ENCODE assay signal across 26 cellular contexts in the genomic region with DNA sequence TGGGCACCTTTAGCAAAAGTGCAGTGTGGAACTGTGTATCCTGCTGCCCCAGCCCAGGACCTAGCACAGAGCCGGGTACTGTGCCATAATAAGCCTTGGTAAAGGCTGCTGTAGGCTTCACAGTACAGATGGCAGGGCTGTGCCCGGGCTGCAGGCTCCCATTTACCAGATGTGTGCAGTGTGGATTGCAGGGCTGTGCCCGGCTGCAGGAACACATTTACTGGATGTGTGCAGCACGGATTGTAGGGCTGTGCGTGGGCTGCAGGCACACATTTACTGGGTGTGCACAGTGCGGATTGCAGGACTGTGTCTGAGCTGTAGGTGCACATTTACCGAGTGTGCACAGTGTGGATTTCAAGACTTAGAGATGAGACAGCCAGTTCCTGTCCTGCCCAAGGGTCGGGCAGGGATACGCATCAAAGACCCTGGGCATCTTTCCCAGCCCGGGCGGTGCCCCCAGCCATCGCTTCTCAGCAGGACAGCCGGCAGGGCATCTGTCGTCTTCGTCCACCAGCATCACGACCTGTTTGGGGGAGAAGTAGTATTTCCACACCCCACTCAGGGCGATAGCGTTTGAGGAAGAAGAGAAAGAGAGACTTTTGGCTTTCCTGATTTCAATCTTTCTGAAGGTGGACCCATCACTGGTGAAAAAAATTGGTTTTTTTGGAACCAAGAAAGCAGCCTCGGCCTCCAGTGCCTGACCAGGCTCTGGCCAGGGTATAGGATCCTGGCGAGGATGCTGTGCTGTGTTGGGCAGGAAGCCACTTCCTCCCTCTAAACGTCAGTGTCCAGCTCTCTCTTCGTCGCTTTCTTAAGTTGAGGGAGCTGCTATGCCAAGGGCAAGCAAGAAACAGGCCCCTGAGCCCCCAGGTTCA.
DNase-seq lines count a peak whose midpoint lies in the region; ATAC-seq, FAIRE-seq and TF ChIP-seq lines count a peak whose summit lies in the region.
"Had no signal": no experiment of that assay in that cellular context is flagged by ENCODE, and none has a peak within 500 bp of the region (broad histone marks: within the 10 kb centered on the region; RNA-seq: fewer than 3 reads in every experiment).

No MANE protein-coding gene starts in this region.

- WGBS in right lobe of liver (ENCODE audit: insufficient coverage, low coverage, low lambda C conversion rate, missing lambda C conversion rate): 64% methylated on average over 5 of the region's 23 CpGs
- 96% methylated on average over 20 of the region's 23 CpGs for WGBS in HepG2 (ENCODE audit: low lambda C conversion rate)
- WGBS in mesenchymal stem cell: 90% methylated on average over 23 of the region's 23 CpGs

- H3K4ac ChIP-seq in mesenchymal stem cell (ENCODE audit: low read depth in 1 of 2, low read length in 2 of 2): no peak overlapping the region

- intact Hi-C loops in right lobe of liver (cut with DNase I) (no loop called here), HepG2 (cut with micrococcal nuclease; ENCODE audit: unreplicated experiment) (no loop called here), uterus (cut with DNase I; ENCODE audit: low total_unique reads) (no loop called here)
- intact Hi-C loops in activated CD4-positive, alpha-beta memory T cell treated with anti-CD3 and anti-CD28 coated beads for 36 hours (cut with micrococcal nuclease): no loop called here

- H2AFZ ChIP-seq in HepG2 (ENCODE audit: low read length) (no peak overlapping the region), mesenchymal stem cell (ENCODE audit: low read depth, low read length) (no peak overlapping the region)

- H3K18ac ChIP-seq in mesenchymal stem cell (ENCODE audit: low read depth in 1 of 2, low read length in 2 of 2): no peak overlapping the region

- CTCF ChIA-PET in HepG2 (lab: Yijun Ruan, JAX; ENCODE audit: low intra/inter-chr PET ratio, low total read pairs) (no interaction called here), RWPE1 (lab: Yijun Ruan, JAX) (no interaction called here)
- CTCF ChIA-PET in activated CD4-positive, alpha-beta memory T cell treated with anti-CD3 and anti-CD28 coated beads for 36 hours (lab: Charles Lee): no interaction called here

- no peak overlapping the region for H3K4me3 Mint-ChIP-seq in activated CD4-positive, alpha-beta memory T cell treated with anti-CD3 and anti-CD28 coated beads for 36 hours
- H3K4me3 Mint-ChIP-seq: activated CD4-positive, alpha-beta T cell treated with anti-CD3 and anti-CD28 coated beads for 36 hours; activated CD8-positive, alpha-beta memory T cell treated with anti-CD3 and anti-CD28 coated beads, Interleukin-2, amount 10 ng/mL, durations not matched to agents 7 days and 5 days; activated naive CD8-positive, alpha-beta T cell treated with anti-CD3 and anti-CD28 coated beads, Interleukin-2, amount 10 ng/mL, durations not matched to agents 7 days and 5 days; activated T-helper 17 cell treated with anti-CD3 and anti-CD28 coated beads, Interleukin-2, amount 50 U/mL, for 72 hours; CD4-positive, CD25-positive, alpha-beta regulatory T cell; naive thymus-derived CD8-positive, alpha-beta T cell had no signal

- no peak for TF ChIP-seq RAD21 in HepG2 (CRISPR knock-in tag; IDR thresholded peaks at IDR 0.05)

- H3K4me2 ChIP-seq in HepG2 (ENCODE audit: low read depth, low read length) (no peak overlapping the region), mesenchymal stem cell (ENCODE audit: low read length, poor library complexity, severe bottlenecking) (no peak overlapping the region)

- FAIRE-seq in HepG2 (lab: Jason Lieb, UNC): no peak
- FAIRE-seq: H54, RCC 7860 had no signal

- no peak for TF ChIP-seq CTCF in right lobe of liver (IDR thresholded peaks at IDR 0.05)
- no peak for TF ChIP-seq CTCF in HepG2 (CRISPR knock-in tag; IDR thresholded peaks at IDR 0.05)
- no peak for TF ChIP-seq CTCF in RWPE1 (conservative IDR thresholded peaks at IDR 0.05; ENCODE audit: low read depth)
- no peak for TF ChIP-seq CTCF in uterus (IDR thresholded peaks at IDR 0.05)

- H3K4me1 ChIP-seq in right lobe of liver (no peaks in the 10 kb centered on the region), HepG2 (ENCODE audit: insufficient read depth, low read length) (no peaks in the 10 kb centered on the region), mesenchymal stem cell (ENCODE audit: control insufficient read depth, insufficient read depth, low read depth, low read length) (peaks cover 9% of the 10 kb centered on the region), uterus (peaks cover 0 to 3% of the 10 kb centered on the region in 2 donors)
- H3K4me1 ChIP-seq: body of pancreas, suprapubic skin had no signal

- BruUV-seq in HepG2 (replicated peaks; lab: Mats Ljungman, UMichigan): no TSS peak

- no peak for TF ChIP-seq POLR2A in right lobe of liver (IDR thresholded peaks at IDR 0.05)
- TF ChIP-seq POLR2A in HepG2 (IDR thresholded peaks at IDR 0.05; ENCODE audit: insufficient read depth in 1 of 2, low read depth in 2 of 2, low read length in 2 of 2): no peak
- TF ChIP-seq POLR2A in uterus (IDR thresholded peaks at IDR 0.05): no peak

- peak overlapping the region in 1 of 2 experiments; percentile 34 for H3K23ac ChIP-seq in mesenchymal stem cell (ENCODE audit: low read length in 2 of 2)

- no peak overlapping the region for H2BK12ac ChIP-seq in mesenchymal stem cell (ENCODE audit: low read length in 2 of 2)

- H3K27ac Mint-ChIP-seq in activated CD4-positive, alpha-beta memory T cell treated with anti-CD3 and anti-CD28 coated beads for 36 hours: no peak overlapping the region
- H3K27ac Mint-ChIP-seq: activated CD4-positive, alpha-beta T cell treated with anti-CD3 and anti-CD28 coated beads for 36 hours; activated CD8-positive, alpha-beta memory T cell treated with anti-CD3 and anti-CD28 coated beads, Interleukin-2, amount 10 ng/mL, durations not matched to agents 7 days and 5 days; activated naive CD8-positive, alpha-beta T cell treated with anti-CD3 and anti-CD28 coated beads, Interleukin-2, amount 10 ng/mL, durations not matched to agents 7 days and 5 days; activated T-helper 17 cell treated with anti-CD3 and anti-CD28 coated beads, Interleukin-2, amount 50 U/mL, for 72 hours; CD4-positive, CD25-positive, alpha-beta regulatory T cell; progenitor cell of endocrine pancreas had no signal

- H3K79me1 ChIP-seq in mesenchymal stem cell (replicated peaks; ENCODE audit: low read length, poor library complexity, severe bottlenecking): peaks cover 59% of the 10 kb centered on the region

- H3K36me3 ChIP-seq in right lobe of liver (no peaks in the 10 kb centered on the region), HepG2 (replicated peaks in 1 of 2; ENCODE audit: control insufficient read depth in 1 of 2, insufficient read depth in 2 of 2, low read length in 2 of 2) (peaks cover 2% of the 10 kb centered on the region in 2 experiments; a peak in 1 of 5 replicates), mesenchymal stem cell (ENCODE audit: control insufficient read depth in 1 of 2, insufficient read depth in 2 of 2, low read depth in 1 of 2, low read length in 2 of 2) (peaks cover 0 to 15% of the 10 kb centered on the region in 2 experiments), uterus (no peaks in the 10 kb centered on the region)
- H3K36me3 ChIP-seq: suprapubic skin had no signal

- in situ Hi-C loops in HepG2 (cut with HindIII; ENCODE audit: extremely low pct_ligation_motif_present, low pct_unique_long_range_greater_than_20kb): no loop called here

- H4K8ac ChIP-seq in mesenchymal stem cell (ENCODE audit: low read length): peak overlapping the region; percentile 57

- no peaks in the 10 kb centered on the region for H3K9me3 ChIP-seq in right lobe of liver
- H3K9me3 ChIP-seq in HepG2 (ENCODE audit: low read length): no peaks in the 10 kb centered on the region
- H3K9me3 ChIP-seq in mesenchymal stem cell (ENCODE audit: control insufficient read depth, low read length): no peaks in the 10 kb centered on the region
- no peaks in the 10 kb centered on the region for H3K9me3 ChIP-seq in uterus
- H3K9me3 ChIP-seq: body of pancreas, suprapubic skin had no signal

- no peaks in the 10 kb centered on the region for H3K9me3 Mint-ChIP-seq in activated CD4-positive, alpha-beta memory T cell treated with anti-CD3 and anti-CD28 coated beads for 36 hours
- H3K9me3 Mint-ChIP-seq: activated naive CD8-positive, alpha-beta T cell treated with anti-CD3 and anti-CD28 coated beads, Interleukin-2, amount 10 ng/mL, durations not matched to agents 7 days and 5 days; activated T-helper 17 cell treated with anti-CD3 and anti-CD28 coated beads, Interleukin-2, amount 50 U/mL, for 72 hours; CD4-positive, CD25-positive, alpha-beta regulatory T cell; naive thymus-derived CD8-positive, alpha-beta T cell had no signal

- H3K4me1 Mint-ChIP-seq in activated CD4-positive, alpha-beta memory T cell treated with anti-CD3 and anti-CD28 coated beads for 36 hours (ENCODE audit: low read depth): no peaks in the 10 kb centered on the region
- H3K4me1 Mint-ChIP-seq: activated CD4-positive, alpha-beta T cell treated with anti-CD3 and anti-CD28 coated beads for 36 hours; activated CD8-positive, alpha-beta memory T cell treated with anti-CD3 and anti-CD28 coated beads, Interleukin-2, amount 10 ng/mL, durations not matched to agents 7 days and 5 days; activated T-helper 17 cell treated with anti-CD3 and anti-CD28 coated beads, Interleukin-2, amount 50 U/mL, for 72 hours had no signal

- no peaks in the 10 kb centered on the region for H3K36me3 Mint-ChIP-seq in activated CD4-positive, alpha-beta memory T cell treated with anti-CD3 and anti-CD28 coated beads for 36 hours
- H3K36me3 Mint-ChIP-seq: activated CD8-positive, alpha-beta memory T cell treated with anti-CD3 and anti-CD28 coated beads, Interleukin-2, amount 10 ng/mL, durations not matched to agents 7 days and 5 days; activated naive CD8-positive, alpha-beta T cell treated with anti-CD3 and anti-CD28 coated beads, Interleukin-2, amount 10 ng/mL, durations not matched to agents 7 days and 5 days had no signal

- no peak overlapping the region for H2BK15ac ChIP-seq in mesenchymal stem cell (ENCODE audit: low read depth, poor library complexity, severe bottlenecking)

- no peaks in the 10 kb centered on the region for H3K79me2 ChIP-seq in HepG2 (ENCODE audit: insufficient read depth, low read length)

- H4K20me1 ChIP-seq in HepG2 (ENCODE audit: insufficient read depth, low read length): 0 out of 2 replicates have a peak, but pooled peaks cover 4% of the 10 kb centered on the region

- H3K27ac ChIP-seq in right lobe of liver (no peak overlapping the region), HepG2 (ENCODE audit: extremely low read length, insufficient read depth, low read length) (no peak overlapping the region), RWPE1 (peak overlapping the region; percentile 6; the same call in 1 of the 2 replicates), mesenchymal stem cell (ENCODE audit: low read length, poor library complexity, severe bottlenecking) (no peak overlapping the region), uterus (peak overlapping the region; percentile 11 to 44)
- H3K27ac ChIP-seq: body of pancreas, coronary artery, suprapubic skin had no signal

- H3K9ac ChIP-seq in HepG2 (ENCODE audit: insufficient read depth, low read depth, low read length): no peak overlapping the region
- no peak overlapping the region for H3K9ac ChIP-seq in mesenchymal stem cell (ENCODE audit: low read length)

- no peak overlapping the region for H2BK5ac ChIP-seq in mesenchymal stem cell (ENCODE audit: low read depth, low read length, poor library complexity, severe bottlenecking)

- no peak overlapping the region for H2BK120ac ChIP-seq in mesenchymal stem cell (ENCODE audit: low read depth, low read length)

- no peak overlapping the region for H4K91ac ChIP-seq in mesenchymal stem cell (ENCODE audit: low read length)

- H2AK5ac ChIP-seq in mesenchymal stem cell (ENCODE audit: low read length, severe bottlenecking): no peak overlapping the region

- H3K27me3 ChIP-seq in right lobe of liver (no peaks in the 10 kb centered on the region), HepG2 (ENCODE audit: control insufficient read depth in 1 of 2, insufficient read depth in 2 of 2, low read length in 2 of 2) (no peaks in the 10 kb centered on the region), mesenchymal stem cell (ENCODE audit: control insufficient read depth in 1 of 2, insufficient read depth in 1 of 2, low read length in 2 of 2) (no peaks in the 10 kb centered on the region), uterus (no peaks in the 10 kb centered on the region)
- H3K27me3 ChIP-seq: body of pancreas, suprapubic skin had no signal

- TF ChIP-seq EP300 in HepG2 (IDR thresholded peaks at IDR 0.05; ENCODE audit: low read depth in 2 of 2, low read length in 2 of 2): no peak
- TF ChIP-seq EP300 in HepG2 (CRISPR knock-in tag; IDR thresholded peaks at IDR 0.05; ENCODE audit: borderline replicate concordance): no peak

- H3K14ac ChIP-seq in mesenchymal stem cell (ENCODE audit: low read length in 2 of 2): peak overlapping the region in 1 of 2 experiments; percentile 0

- no peak overlapping the region for H3K4me3 ChIP-seq in right lobe of liver
- H3K4me3 ChIP-seq in HepG2 (replicated peaks in 1 of 3; ENCODE audit: insufficient read depth in 1 of 3, low read depth in 2 of 3, low read length in 3 of 3): no peak overlapping the region
- no peak overlapping the region for H3K4me3 ChIP-seq in mesenchymal stem cell (ENCODE audit: insufficient read depth in 1 of 2, low read depth in 1 of 2, low read length in 2 of 2)
- H3K4me3 ChIP-seq in uterus: no peak overlapping the region
- H3K4me3 ChIP-seq: body of pancreas, coronary artery, suprapubic skin had no signal

- no peak for DNase-seq in right lobe of liver
- DNase-seq in HepG2 (ENCODE audit: low spot score): no peak
- DNase-seq in RWPE1 (ENCODE audit: low spot score): no peak
- DNase-seq in mesenchymal stem cell: no peak
- DNase-seq in uterus: no peak
- DNase-seq in activated CD4-positive, alpha-beta memory T cell treated with anti-CD3 and anti-CD28 coated beads for 36 hours: no peak
- no peak for DNase-seq in GF-D8 (lab: John Stamatoyannopoulos, UW)
- DNase-seq: ACHN; activated CD4-positive, alpha-beta T cell treated with anti-CD3 and anti-CD28 coated beads for 36 hours; activated CD8-positive, alpha-beta memory T cell treated with anti-CD3 and anti-CD28 coated beads, Interleukin-2, amount 10 ng/mL, durations not matched to agents 7 days and 5 days; activated naive CD8-positive, alpha-beta T cell treated with anti-CD3 and anti-CD28 coated beads, Interleukin-2, amount 10 ng/mL, durations not matched to agents 7 days and 5 days; body of pancreas; CD4-positive, CD25-positive, alpha-beta regulatory T cell; foreskin melanocyte; hippocampal formation; IMR-90; naive thymus-derived CD8-positive, alpha-beta T cell; NCI-H226; NCI-H82 had no signal

- POLR2A ChIA-PET in HepG2 (lab: Yijun Ruan, JAX): no interaction called here
- POLR2A ChIA-PET in RWPE1 (lab: Yijun Ruan, JAX; ENCODE audit: low non-redundant PET): no interaction called here
- POLR2A ChIA-PET in activated CD4-positive, alpha-beta memory T cell treated with anti-CD3 and anti-CD28 coated beads for 36 hours (lab: Charles Lee): no interaction called here

- H3K27me3 Mint-ChIP-seq in activated CD4-positive, alpha-beta memory T cell treated with anti-CD3 and anti-CD28 coated beads for 36 hours: no peaks in the 10 kb centered on the region
- H3K27me3 Mint-ChIP-seq: activated CD4-positive, alpha-beta T cell treated with anti-CD3 and anti-CD28 coated beads for 36 hours; activated CD8-positive, alpha-beta memory T cell treated with anti-CD3 and anti-CD28 coated beads, Interleukin-2, amount 10 ng/mL, durations not matched to agents 7 days and 5 days; activated naive CD8-positive, alpha-beta T cell treated with anti-CD3 and anti-CD28 coated beads, Interleukin-2, amount 10 ng/mL, durations not matched to agents 7 days and 5 days; activated T-helper 17 cell treated with anti-CD3 and anti-CD28 coated beads, Interleukin-2, amount 50 U/mL, for 72 hours; CD4-positive, CD25-positive, alpha-beta regulatory T cell; naive thymus-derived CD8-positive, alpha-beta T cell; progenitor cell of endocrine pancreas had no signal

- peak in 3 of 4 donors; percentile 19 to 28 (median 20) for ATAC-seq in right lobe of liver
- ATAC-seq in HepG2: no peak; the same call in 1 of the 3 replicates
- ATAC-seq in HG03342 (IDR thresholded peaks at IDR 0.05; ENCODE audit: unreplicated experiment): no peak
- ATAC-seq: activated CD4-positive, alpha-beta T cell treated with anti-CD3 and anti-CD28 coated beads for 36 hours; activated CD8-positive, alpha-beta memory T cell treated with anti-CD3 and anti-CD28 coated beads, Interleukin-2, amount 10 ng/mL, durations not matched to agents 7 days and 5 days; activated T-helper 17 cell treated with anti-CD3 and anti-CD28 coated beads, Interleukin-2, amount 50 U/mL, for 72 hours; body of pancreas; naive thymus-derived CD8-positive, alpha-beta T cell had no signal

Comparison
In these comparisons a context has a peak if more than half of its experiments do, and no peak if none do; other contexts are left out.
1. ATAC-seq: peak in right lobe of liver (3 of 4); none in HepG2 (single experiment) and HG03342 (single experiment).
2. H3K27ac ChIP-seq: peak in RWPE1 (single experiment) and uterus (2 of 2); none in right lobe of liver (0 of 3), HepG2 (single experiment) and mesenchymal stem cell (single experiment).